19 cellular contexts compared by ENCODE assay signal in genomic region chr2:15617778-15618448, GRCh38. TPM values are rescaled to one million over a fixed set of nuclear protein-coding genes. Genes with fewer than 3 reads are reported as not detected.
DNase-seq lines count a peak whose midpoint lies in the region; ATAC-seq, FAIRE-seq and TF ChIP-seq lines count a peak whose summit lies in the region.
"Had no signal": no experiment of that assay in that cellular context is flagged by ENCODE, and none has a peak within 500 bp of the region (broad histone marks: within the 10 kb centered on the region; RNA-seq: fewer than 3 reads in every experiment).

No MANE protein-coding gene starts in this region.

- H3K36me3 ChIP-seq in pancreas (peaks cover 0 to 28% (median 14%) of the 10 kb centered on the region in 3 donors), MG63 (peaks cover 65% of the 10 kb centered on the region)

- H3K4me3 ChIP-seq in pancreas (no peak overlapping the region), MG63 (no peak overlapping the region)
- H3K4me3 ChIP-seq: GM12878, HAP-1 had no signal

- ATAC-seq in pancreas (no peak), GM18909 (IDR thresholded peaks at IDR 0.05; ENCODE audit: poor library complexity, unreplicated experiment) (no peak), GM18907 (IDR thresholded peaks at IDR 0.05; ENCODE audit: unreplicated experiment) (no peak)
- ATAC-seq: GM12878 had no signal

- peaks cover 0 to 6% (median 0%) of the 10 kb centered on the region in 3 donors for H3K4me1 ChIP-seq in pancreas
- H3K4me1 ChIP-seq: HAP-1 had no signal

- H3K27ac ChIP-seq in pancreas, result no peak overlapping the region

- TF ChIP-seq CTCF in pancreas (IDR thresholded peaks at IDR 0.05), result no peak

- FAIRE-seq in G401.6 (lab: Jason Lieb, UNC) (peak; percentile 66), TTC549 (lab: Jason Lieb, UNC) (peak; percentile 65), islet of Langerhans (lab: Jason Lieb, UNC) (peak; percentile 81), pancreas (lab: Jason Lieb, UNC) (peak; percentile 56)
- FAIRE-seq: GM12878, H54 had no signal

- WGBS in pancreas, 2 donors, result 98% methylated on average over 4 of the region's 4 CpGs

- intact Hi-C loops in pancreas (cut with DNase I), result no loop called here

- H3K9me3 ChIP-seq in pancreas (no peaks in the 10 kb centered on the region), MG63 (no peaks in the 10 kb centered on the region)
- H3K9me3 ChIP-seq: HAP-1 had no signal

- H3K27me3 ChIP-seq in pancreas (no peaks in the 10 kb centered on the region), MG63 (no peaks in the 10 kb centered on the region)

- DNase-seq in pancreas, result no peak
- DNase-seq in DMS 273 (lab: John Stamatoyannopoulos, UW; ENCODE audit: unreplicated experiment), result no peak
- DNase-seq in MG63, result no peak
- DNase-seq: 8988T, C1 segment of cervical spinal cord, Calu3, COR-L47, DMS153, DND-41, GDM1, GOT3 had no signal

RNA-seq across cellular contexts. Expression of gene DDX1, which starts 26.2 kb away (rescaled TPM):
- total RNA-seq in pancreas, result 10 to 100 TPM; 31.8 to 55.1 (median 43.1) TPM
- polyA plus RNA-seq in pancreas, result 10 to 100 TPM; 25.5 to 52.6 TPM
- 108 and 126 TPM in 2 replicates for total RNA-seq in MG63 (2014; rRNA removed; shearing (Covaris generic); ENCODE audit: low replicate concordance)

RNA-seq across cellular contexts. Expression of gene NBAS, which starts 56.8 kb away (rescaled TPM):
- 10 to 100 TPM; 26.6 to 36.7 (median 31.1) TPM for total RNA-seq in pancreas
- polyA plus RNA-seq in pancreas, result 10 to 100 TPM; 29.1 to 33.2 TPM
- 27.9 and 78.9 TPM in 2 replicates for total RNA-seq in MG63 (2014; rRNA removed; shearing (Covaris generic); ENCODE audit: low replicate concordance)
